ENCODE assay signal across 8 cellular contexts in the genomic region with DNA sequence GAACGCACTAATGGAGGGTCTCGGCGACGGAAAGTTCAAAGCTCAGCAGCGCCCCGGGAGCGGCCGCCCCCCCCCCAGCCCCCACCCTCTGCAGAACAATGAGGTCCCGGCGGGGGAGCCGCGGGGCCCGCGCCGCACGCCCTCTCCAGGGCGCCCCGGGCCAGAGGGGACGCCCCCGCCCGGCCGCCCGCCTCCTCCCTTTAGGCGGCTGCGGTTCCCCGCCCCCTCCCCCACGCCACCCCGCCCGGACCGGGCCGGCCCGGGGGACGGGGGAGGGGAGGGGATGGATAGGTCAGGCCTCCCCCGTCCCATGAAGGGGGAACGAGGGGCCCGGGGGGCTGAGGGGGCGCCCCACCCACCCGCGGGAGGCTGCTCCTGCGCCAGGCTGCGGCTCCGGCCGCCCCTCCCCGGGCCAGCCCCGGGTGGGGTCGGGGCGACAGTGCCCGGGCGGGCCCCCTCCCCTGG. TPM values are rescaled to one million over a fixed set of nuclear protein-coding genes. Genes with fewer than 3 reads are reported as not detected.
DNase-seq lines count a peak whose midpoint lies in the region.

No MANE protein-coding gene starts in this region.

- no peak overlapping the region for H3K9ac ChIP-seq in adipocyte (ENCODE audit: low read length)

- H3K4me3 ChIP-seq in adipocyte (ENCODE audit: low read length) (no peak overlapping the region), urinary bladder (ENCODE audit: low read depth, low read length) (peak overlapping the region; percentile 56)

- H3K27me3 ChIP-seq in adipocyte (replicated peaks; ENCODE audit: control insufficient read depth, insufficient read depth, low read length): peaks cover 7% of the 10 kb centered on the region

- H3K36me3 ChIP-seq in adipocyte (ENCODE audit: control insufficient read depth, insufficient read depth, low read length, severe bottlenecking) (no peaks in the 10 kb centered on the region), urinary bladder (ENCODE audit: insufficient read depth) (no peaks in the 10 kb centered on the region)

- WGBS in urinary bladder: under 1% methylated on average over 45 of the region's 49 CpGs

- H3K4me1 ChIP-seq in adipocyte (ENCODE audit: control insufficient read depth, insufficient read depth, low read length) (no peaks in the 10 kb centered on the region), urinary bladder (ENCODE audit: insufficient read depth) (no peaks in the 10 kb centered on the region)

- no peaks in the 10 kb centered on the region for H3K9me3 ChIP-seq in adipocyte (ENCODE audit: control insufficient read depth, low read length)

- peak; percentile 12 for DNase-seq in activated naive CD4-positive, alpha-beta T cell treated with Interleukin-2 at 50 U/mL for 16 hours
- no peak for DNase-seq in activated naive CD4-positive, alpha-beta T cell treated with anti-CD3 and anti-CD28 coated beads, Interleukin-2, amount 50 U/mL, for 16 hours
- DNase-seq in adipocyte (ENCODE audit: low read depth) (peak; percentile 36), left kidney (ENCODE audit: low read depth, low spot score) (peak; percentile 70), NCI-H2196 (lab: John Stamatoyannopoulos, UW; ENCODE audit: unreplicated experiment) (no peak), H4 (ENCODE audit: low spot score) (no peak), epidermal melanocyte (ENCODE audit: insufficient read length, low spot score) (no peak)

- no peak overlapping the region for H3K27ac ChIP-seq in urinary bladder (ENCODE audit: low read depth)

RNA-seq across cellular contexts. Expression of gene NOL4L, which starts 1.5 kb away (rescaled TPM):
- total RNA-seq in urinary bladder: 9.1 TPM
- 11.5 TPM for polyA plus RNA-seq in urinary bladder
- total RNA-seq in H4 (2014; rRNA removed; shearing (Covaris generic)): 10.6 and 13.0 TPM in 2 replicates

Comparison
In these comparisons a context has a peak if more than half of its experiments do, and no peak if none do; other contexts are left out.
1. DNase-seq: peak in activated naive CD4-positive, alpha-beta T cell treated with Interleukin-2 at 50 U/mL for 16 hours (single experiment), adipocyte (single experiment) and left kidney (single experiment); none in activated naive CD4-positive, alpha-beta T cell treated with anti-CD3 and anti-CD28 coated beads, Interleukin-2, amount 50 U/mL, for 16 hours (single experiment), NCI-H2196 (single experiment), H4 (single experiment) and epidermal melanocyte (single experiment).